ENCODE assay signal across 8 cellular contexts in genomic region chr16:28974437-28975157, GRCh38. TPM values are rescaled to one million over a fixed set of nuclear protein-coding genes. Genes with fewer than 3 reads are reported as not detected.
DNase-seq lines count a peak whose midpoint lies in the region; ATAC-seq and TF ChIP-seq lines count a peak whose summit lies in the region.

A gene with protein sequence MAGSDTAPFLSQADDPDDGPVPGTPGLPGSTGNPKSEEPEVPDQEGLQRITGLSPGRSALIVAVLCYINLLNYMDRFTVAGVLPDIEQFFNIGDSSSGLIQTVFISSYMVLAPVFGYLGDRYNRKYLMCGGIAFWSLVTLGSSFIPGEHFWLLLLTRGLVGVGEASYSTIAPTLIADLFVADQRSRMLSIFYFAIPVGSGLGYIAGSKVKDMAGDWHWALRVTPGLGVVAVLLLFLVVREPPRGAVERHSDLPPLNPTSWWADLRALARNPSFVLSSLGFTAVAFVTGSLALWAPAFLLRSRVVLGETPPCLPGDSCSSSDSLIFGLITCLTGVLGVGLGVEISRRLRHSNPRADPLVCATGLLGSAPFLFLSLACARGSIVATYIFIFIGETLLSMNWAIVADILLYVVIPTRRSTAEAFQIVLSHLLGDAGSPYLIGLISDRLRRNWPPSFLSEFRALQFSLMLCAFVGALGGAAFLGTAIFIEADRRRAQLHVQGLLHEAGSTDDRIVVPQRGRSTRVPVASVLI (plus strand): TSS chr16:28974778. CDS start chr16:28975152, 374 bp downstream.

- H3K27me3 ChIP-seq in spleen (replicated peaks in 1 of 7), result no peaks in the 10 kb centered on the region

- peaks cover 31% of the 10 kb centered on the region for H3K4me1 Mint-ChIP-seq in activated B cell treated with CpG ODN at 0.5 μM for 24 hours

- H3K27me3 Mint-ChIP-seq in activated B cell treated with CpG ODN at 0.5 μM for 24 hours, result no peaks in the 10 kb centered on the region

- H3K9me3 Mint-ChIP-seq in activated B cell treated with CpG ODN at 0.5 μM for 24 hours, result no peaks in the 10 kb centered on the region

- POLR2A ChIA-PET in activated B cell treated with CpG ODN at 0.5 μM for 24 hours (lab: Charles Lee), result interaction anchor here (0.8 to 2.5 kb wide), 11 partner anchors 10 to 482 kb away, joined by 3 to 24 read pairs (median 6); partner anchors contain the start of genes ATXN2L, CD19, CLN3 and LAT

- no peaks in the 10 kb centered on the region for H3K9me3 ChIP-seq in spleen

- CTCF ChIA-PET in activated B cell treated with CpG ODN at 0.5 μM for 24 hours (lab: Charles Lee), result interaction anchor here (1.1 kb wide), 1 partner anchor 29 kb away, joined by 3 read pairs; no protein-coding TSS in a partner anchor

- peaks cover 13 to 57% (median 37%) of the 10 kb centered on the region in 6 donors for H3K4me1 ChIP-seq in spleen

- peak; percentile 91 for ATAC-seq in GM18909 (IDR thresholded peaks at IDR 0.05; ENCODE audit: poor library complexity, unreplicated experiment)
- ATAC-seq in HG03175 (IDR thresholded peaks at IDR 0.05; ENCODE audit: unreplicated experiment), result peak; percentile 91
- peak; percentile 91 for ATAC-seq in activated B cell treated with CpG ODN at 0.5 μM for 24 hours (ENCODE audit: low read depth)

- TF ChIP-seq CTCF in activated B cell treated with CpG ODN at 0.5 μM for 24 hours (IDR thresholded peaks at IDR 0.05) (no peak), spleen (IDR thresholded peaks at IDR 0.05 in 8 of 11, conservative IDR thresholded peaks at IDR 0.05 in 3 of 11) (no peak)

- H3K27ac ChIP-seq in caudate nucleus (ENCODE audit: low read depth, low read length) (peak within 1 kb of the TSS; percentile 91), spleen (peak within 1 kb of the TSS; percentile 40 to 86 (median 77))

- in situ Hi-C loops in ACHN (cut with HindIII; ENCODE audit: low pct_ligation_motif_present, low pct_unique_long_range_greater_than_20kb, low sequenced_read_pairs), result no loop called here

- H3K4me3 ChIP-seq in spleen, result peak within 1 kb of the TSS; percentile 84 to 100 (median 94)

- peaks cover 26% of the 10 kb centered on the region for H3K36me3 Mint-ChIP-seq in activated B cell treated with CpG ODN at 0.5 μM for 24 hours (ENCODE audit: low read depth)

- H3K27ac Mint-ChIP-seq in activated B cell treated with CpG ODN at 0.5 μM for 24 hours, result peak within 1 kb of the TSS; percentile 94

- WGBS in spleen, 5 donors, result 0 to 1% (median 0%) methylated on average over 20 to 60 of the region's 60 CpGs

- peak in 1 of 3 donors; percentile 54 for TF ChIP-seq POLR2A in spleen (IDR thresholded peaks at IDR 0.05)

- H3K4me3 Mint-ChIP-seq in activated B cell treated with CpG ODN at 0.5 μM for 24 hours, result peak within 1 kb of the TSS; percentile 94

- intact Hi-C loops in activated B cell treated with CpG ODN at 0.5 μM for 24 hours (cut with micrococcal nuclease), result loop anchor here (1.0 to 5.0 kb wide), 3 partner anchors 24 to 482 kb away; partner anchors contain the start of genes APOBR, CLN3 and NFATC2IP
- intact Hi-C loops in spleen (cut with DNase I; ENCODE audit: low total_unique reads), result no loop called here

- DNase-seq in ACHN (peak; percentile 98), NCI-H345 (lab: John Stamatoyannopoulos, UW) (peak; percentile 98), activated B cell treated with CpG ODN at 0.5 μM for 24 hours (peak; percentile 91), caudate nucleus (lab: John Stamatoyannopoulos, UW) (peak; percentile 77 to 99 (median 95)), inferior parietal cortex (ENCODE audit: extremely low spot score) (peak; percentile 98), spleen (peak; percentile 99)

- peaks cover 0 to 35% (median 16%) of the 10 kb centered on the region in 6 donors for H3K36me3 ChIP-seq in spleen

RNA-seq across cellular contexts. Expression of the gene that starts here (rescaled TPM):
- total RNA-seq in activated B cell treated with CpG ODN at 0.5 μM for 24 hours (26.6 and 29.2 TPM in 2 replicates), spleen (10 to 100 TPM; 26.9 to 41.1 (median 29.8) TPM)
- polyA plus RNA-seq in spleen, result 10 to 100 TPM; 30.0 to 91.4 (median 68.1) TPM

Comparison
In these comparisons a context has a peak if more than half of its experiments do, and no peak if none do; other contexts are left out.
1. Peak in every context shown above with its lines: DNase-seq, ATAC-seq, H3K4me3 ChIP-seq and H3K27ac ChIP-seq.